ENCODE assay signal across 24 cellular contexts in genomic region chr9:70573308-70573707, GRCh38.
"Had no signal": no experiment of that assay in that cellular context is flagged by ENCODE, and none has a peak within 500 bp of the region (broad histone marks: within the 10 kb centered on the region; RNA-seq: fewer than 3 reads in every experiment).

No MANE protein-coding gene starts in this region.

- H3K27ac ChIP-seq: neutrophil, ovary, psoas muscle had no signal

- H3K4me3 Mint-ChIP-seq: activated T-helper 17 cell treated with anti-CD3 and anti-CD28 coated beads, Interleukin-2, amount 50 U/mL, for 72 hours; nephron; stimulated activated naive B cell treated with anti-CD40 and anti-IgM and Interleukin-4, amounts not matched to agents 10 μg/mL and 1 μg/mL and 100 μg/mL, for 72 hours; T-helper 1 cell treated with Interleukin-12 subunit alpha and Interleukin-12 subunit beta and Interleukin-4 antibody, amounts not matched to agents 30 μg/mL and 1 μg/mL, for 36 hours; WTC11 had no signal

- H3K36me3 ChIP-seq: adrenal gland, breast epithelium, gastroesophageal sphincter, neutrophil, ovary had no signal

- H3K27me3 ChIP-seq: adrenal gland, breast epithelium, gastroesophageal sphincter, neutrophil, ovary had no signal

- ATAC-seq: activated naive CD4-positive, alpha-beta T cell treated with anti-CD3 and anti-CD28 coated beads, Interleukin-2, amount 50 U/mL, for 72 hours; activated T-helper 17 cell treated with anti-CD3 and anti-CD28 coated beads, Interleukin-2, amount 50 U/mL, for 72 hours; stimulated activated naive B cell treated with anti-CD40 and anti-IgM and Interleukin-4, amounts not matched to agents 10 μg/mL and 1 μg/mL and 100 μg/mL, for 72 hours had no signal

- H3K4me2 ChIP-seq: smooth muscle cell had no signal

- H3K27ac Mint-ChIP-seq: activated naive CD4-positive, alpha-beta T cell treated with anti-CD3 and anti-CD28 coated beads, Interleukin-2, amount 50 U/mL, for 72 hours; activated T-helper 17 cell treated with anti-CD3 and anti-CD28 coated beads, Interleukin-2, amount 50 U/mL, for 72 hours; stimulated activated naive B cell treated with anti-CD40 and anti-IgM and Interleukin-4, amounts not matched to agents 10 μg/mL and 1 μg/mL and 100 μg/mL, for 72 hours; T-helper 1 cell treated with Interleukin-12 subunit alpha and Interleukin-12 subunit beta and Interleukin-4 antibody, amounts not matched to agents 30 μg/mL and 1 μg/mL, for 36 hours; WTC11 had no signal

- FAIRE-seq: astrocyte, urothelium cell line had no signal

- H3K4me3 ChIP-seq: adrenal gland, breast epithelium, coronary artery, gastroesophageal sphincter, ovary, psoas muscle, smooth muscle cell had no signal

- DNase-seq: activated T-cell treated with anti-CD3 and anti-CD28 coated beads, Interleukin-2, amount 50 U/mL, for 1 hour; adrenal gland; cerebellar nuclear complex; hypothalamus; mesenchymal stem cell; ovary; psoas muscle; stimulated activated CD4-positive, alpha-beta T cell treated with anti-CD3 and anti-CD28 coated beads, Interleukin-15, amount 100 ng/mL, for 24 hours; stimulated activated CD4-positive, alpha-beta T cell treated with anti-CD3 and anti-CD28 coated beads, Interleukin-2, amount 100 ng/mL, for 48 hours; stimulated activated CD8-positive, alpha-beta memory T cell treated with anti-CD3 and anti-CD28 coated beads, Interleukin-4, amount 100 ng/mL, for 48 hours; stimulated activated naive B cell treated with anti-CD40 and anti-IgM and Interleukin-4, amounts not matched to agents 10 μg/mL and 1 μg/mL and 100 μg/mL, for 72 hours; T1000 had no signal

- H3K4me1 Mint-ChIP-seq: activated T-helper 17 cell treated with anti-CD3 and anti-CD28 coated beads, Interleukin-2, amount 50 U/mL, for 72 hours; stimulated activated naive B cell treated with anti-CD40 and anti-IgM and Interleukin-4, amounts not matched to agents 10 μg/mL and 1 μg/mL and 100 μg/mL, for 72 hours had no signal

- H3K9me3 ChIP-seq: adrenal gland, breast epithelium, gastroesophageal sphincter, neutrophil, ovary, psoas muscle had no signal

- H3K36me3 Mint-ChIP-seq: stimulated activated naive B cell treated with anti-CD40 and anti-IgM and Interleukin-4, amounts not matched to agents 10 μg/mL and 1 μg/mL and 100 μg/mL, for 72 hours; WTC11 had no signal

- H3K9me3 Mint-ChIP-seq: activated T-helper 17 cell treated with anti-CD3 and anti-CD28 coated beads, Interleukin-2, amount 50 U/mL, for 72 hours; nephron; stimulated activated naive B cell treated with anti-CD40 and anti-IgM and Interleukin-4, amounts not matched to agents 10 μg/mL and 1 μg/mL and 100 μg/mL, for 72 hours; T-helper 1 cell treated with Interleukin-12 subunit alpha and Interleukin-12 subunit beta and Interleukin-4 antibody, amounts not matched to agents 30 μg/mL and 1 μg/mL, for 36 hours; WTC11 had no signal
